In genomic region chr6:110341671-110342304, GRCh38 we compare ENCODE assay signal across 9 cellular contexts. TPM values are rescaled to one million over a fixed set of nuclear protein-coding genes. Genes with fewer than 3 reads are reported as not detected.
DNase-seq lines count a peak whose midpoint lies in the region; ATAC-seq, FAIRE-seq and TF ChIP-seq lines count a peak whose summit lies in the region.
"Had no signal": no experiment of that assay in that cellular context is flagged by ENCODE, and none has a peak within 500 bp of the region (broad histone marks: within the 10 kb centered on the region; RNA-seq: fewer than 3 reads in every experiment).

No MANE protein-coding gene starts in this region.

- H3K4me3 Mint-ChIP-seq in astrocyte (ENCODE audit: unreplicated experiment), result no peak overlapping the region

- no peaks in the 10 kb centered on the region for H3K27me3 ChIP-seq in astrocyte (ENCODE audit: insufficient read depth, low read length)
- H3K27me3 ChIP-seq in mesendoderm (ENCODE audit: insufficient read depth, low read length, poor library complexity), result no peaks in the 10 kb centered on the region
- H3K27me3 ChIP-seq: left lung had no signal

- H2BK15ac ChIP-seq in mesendoderm (replicated peaks; ENCODE audit: low read depth), result no peak overlapping the region

- no peaks in the 10 kb centered on the region for H3K79me2 ChIP-seq in astrocyte (ENCODE audit: insufficient read depth, low read length)
- H3K79me2 ChIP-seq in mesendoderm (ENCODE audit: control insufficient read depth, insufficient read depth, low read length), result no peaks in the 10 kb centered on the region

- H3K4me1 ChIP-seq in astrocyte (ENCODE audit: insufficient read depth, low read length) (no peaks in the 10 kb centered on the region), mesendoderm (ENCODE audit: control insufficient read depth, low read depth, low read length) (no peaks in the 10 kb centered on the region)
- H3K4me1 ChIP-seq: left lung had no signal

- DNase-seq in D341Med (ENCODE audit: low spot score), result peak; percentile 42
- peak; percentile 54 for DNase-seq in HuH-7.5 (ENCODE audit: low spot score)
- no peak for DNase-seq in astrocyte (ENCODE audit: low read depth)
- peak; percentile 85 for DNase-seq in mesendoderm
- DNase-seq in COLO829 (ENCODE audit: low spot score), result no peak
- DNase-seq in dedifferentiated amniotic fluid mesenchymal stem cell (ENCODE audit: extremely low spot score), result no peak
- DNase-seq: left lung had no signal

- no peak overlapping the region for H3K9ac ChIP-seq in astrocyte (ENCODE audit: low read length)
- no peak overlapping the region for H3K9ac ChIP-seq in mesendoderm (ENCODE audit: low read length)

- TF ChIP-seq CTCF in astrocyte (IDR thresholded peaks at IDR 0.05; ENCODE audit: insufficient read depth, low read depth, low read length), result peak; percentile 28

- H3K4me1 Mint-ChIP-seq in astrocyte (ENCODE audit: low read depth, unreplicated experiment), result peaks cover 7% of the 10 kb centered on the region

- ATAC-seq in HG03196 (IDR thresholded peaks at IDR 0.05; ENCODE audit: unreplicated experiment) (no peak), HG03354 (IDR thresholded peaks at IDR 0.05; ENCODE audit: poor library complexity, severe bottlenecking, unreplicated experiment) (no peak)
- ATAC-seq: left lung had no signal

- H3K27ac Mint-ChIP-seq in astrocyte (ENCODE audit: unreplicated experiment), result no peak overlapping the region

- no peak overlapping the region for H2BK120ac ChIP-seq in mesendoderm (ENCODE audit: low read depth, low read length)

- no peak overlapping the region for H3K18ac ChIP-seq in mesendoderm (ENCODE audit: low read length)

- no peak overlapping the region for H3K4ac ChIP-seq in mesendoderm (ENCODE audit: low read depth, low read length)

- no peak overlapping the region for H3K4me3 ChIP-seq in astrocyte (ENCODE audit: insufficient read depth, low read depth, low read length)
- H3K4me3 ChIP-seq in mesendoderm (ENCODE audit: low read length), result no peak overlapping the region
- H3K4me3 ChIP-seq: left lung had no signal

- H3K36me3 ChIP-seq in astrocyte (ENCODE audit: insufficient read depth, low read length) (no peaks in the 10 kb centered on the region), mesendoderm (ENCODE audit: control insufficient read depth, insufficient read depth, low read length) (no peaks in the 10 kb centered on the region)
- H3K36me3 ChIP-seq: left lung had no signal

- no peak overlapping the region for H4K8ac ChIP-seq in mesendoderm (ENCODE audit: low read depth, low read length)

- no peak overlapping the region for H2AFZ ChIP-seq in astrocyte (ENCODE audit: low read depth, low read length)

- H3K9me3 ChIP-seq in astrocyte (ENCODE audit: insufficient read depth, low read depth, low read length), result no peaks in the 10 kb centered on the region
- H3K9me3 ChIP-seq: left lung had no signal

- FAIRE-seq in astrocyte (lab: Jason Lieb, UNC), result no peak

- H3K79me1 ChIP-seq in mesendoderm (ENCODE audit: low read length), result no peaks in the 10 kb centered on the region

- H3K4me2 ChIP-seq in astrocyte (ENCODE audit: low read length) (no peak overlapping the region), mesendoderm (ENCODE audit: low read length) (no peak overlapping the region)

- no peaks in the 10 kb centered on the region for H4K20me1 ChIP-seq in astrocyte (ENCODE audit: insufficient read depth, low read length)

- H3K27ac ChIP-seq in astrocyte (ENCODE audit: low read depth, low read length), result no peak overlapping the region
- H3K27ac ChIP-seq in mesendoderm (ENCODE audit: low read depth, low read length), result no peak overlapping the region
- H3K27ac ChIP-seq: left lung had no signal

- no peak overlapping the region for H2BK5ac ChIP-seq in mesendoderm (ENCODE audit: low read length)

- H3K36me3 Mint-ChIP-seq in astrocyte (ENCODE audit: low read depth, unreplicated experiment), result no peaks in the 10 kb centered on the region

- no peak overlapping the region for H2AK5ac ChIP-seq in mesendoderm (ENCODE audit: low read length)

- H3K23ac ChIP-seq in mesendoderm (ENCODE audit: low read length), result no peak overlapping the region

- no peaks in the 10 kb centered on the region for H3K27me3 Mint-ChIP-seq in astrocyte (ENCODE audit: low read depth, unreplicated experiment)

- peaks cover 3% of the 10 kb centered on the region for H3K9me3 Mint-ChIP-seq in astrocyte (ENCODE audit: unreplicated experiment)

- H4K5ac ChIP-seq in mesendoderm (ENCODE audit: low read length), result no peak overlapping the region

- WGBS in mesendoderm (ENCODE audit: extremely low coverage, insufficient coverage, low lambda C conversion rate), result no CpG with 5 or more reads among the region's 7 CpGs

- H3K56ac ChIP-seq in mesendoderm (ENCODE audit: low read length), result no peak overlapping the region

RNA-seq across cellular contexts. Expression of gene METTL24, which starts 16.4 kb away (rescaled TPM):
- 0.36 and 0.75 TPM in 2 replicates for total RNA-seq in astrocyte
- polyA plus RNA-seq in mesendoderm (2013, experiment 1 of 2), result 0.11 TPM
- polyA plus RNA-seq in mesendoderm (2013, experiment 2 of 2), result 0.04 TPM

Comparison
In these comparisons a context has a peak if more than half of its experiments do, and no peak if none do; other contexts are left out.
1. DNase-seq: peak in D341Med (single experiment), HuH-7.5 (single experiment) and mesendoderm (single experiment); none in astrocyte (single experiment), COLO829 (single experiment) and dedifferentiated amniotic fluid mesenchymal stem cell (single experiment).